8 cellular contexts compared by ENCODE assay signal in genomic region chr10:60236869-60237524, GRCh38.
DNase-seq lines count a peak whose midpoint lies in the region; ATAC-seq and TF ChIP-seq lines count a peak whose summit lies in the region.

No MANE protein-coding gene starts in this region.

- DNase-seq in AG08396 (ENCODE audit: low spot score) (peak; percentile 4), RPMI8226 (peak; percentile 91), epithelial cell of esophagus (ENCODE audit: low read depth) (peak; percentile 7), pons (ENCODE audit: low spot score) (peak; percentile 92), SK-N-DZ (ENCODE audit: low spot score) (no peak), NCI-H2171 treated with DMSO at 0.1 percent for 48 hours (lab: John Stamatoyannopoulos, UW) (no peak)

- no peak for TF ChIP-seq CTCF in epithelial cell of esophagus (IDR thresholded peaks at IDR 0.05; ENCODE audit: insufficient read depth, low read depth, low read length, missing control alignments)

- ATAC-seq in GM18520 (IDR thresholded peaks at IDR 0.05; ENCODE audit: unreplicated experiment) (peak; percentile 99), HG02943 (IDR thresholded peaks at IDR 0.05; ENCODE audit: low read depth, unreplicated experiment) (peak; percentile 94)

- H3K4me3 ChIP-seq in epithelial cell of esophagus (ENCODE audit: low read length): no peak overlapping the region

Comparison
In these comparisons a context has a peak if more than half of its experiments do, and no peak if none do; other contexts are left out.
1. DNase-seq: peak in AG08396 (single experiment), RPMI8226 (single experiment), epithelial cell of esophagus (single experiment) and pons (single experiment); none in SK-N-DZ (single experiment) and NCI-H2171 treated with DMSO at 0.1 percent for 48 hours (single experiment).